32 cellular contexts compared by ENCODE assay signal in genomic region chr15:77553257-77553656, GRCh38.
"Had no signal": no experiment of that assay in that cellular context is flagged by ENCODE, and none has a peak within 500 bp of the region (broad histone marks: within the 10 kb centered on the region; RNA-seq: fewer than 3 reads in every experiment).

No MANE protein-coding gene starts in this region.

- H3K4me1 ChIP-seq: colonic mucosa, gastroesophageal sphincter, upper lobe of left lung had no signal

- ATAC-seq: activated CD8-positive, alpha-beta T cell treated with anti-CD3 and anti-CD28 coated beads for 36 hours; activated naive CD4-positive, alpha-beta T cell treated with anti-CD3 and anti-CD28 coated beads, Interleukin-2, amount 50 U/mL, for 72 hours; activated T-cell treated with anti-CD3 and anti-CD28 coated beads, Interleukin-2, amount 50 U/mL, for 4 hours; activated T-helper 17 cell treated with anti-CD3 and anti-CD28 coated beads, Interleukin-2, amount 50 U/mL, for 72 hours; effector memory CD8-positive, alpha-beta T cell; gastroesophageal sphincter; left colon; naive thymus-derived CD4-positive, alpha-beta T cell; sciatic nerve; stimulated activated naive CD8-positive, alpha-beta T cell treated with anti-CD3 and anti-CD28 coated beads, Interleukin-15, Interleukin-2, amounts not matched to agents 100 U/mL and 50 U/mL, for 24 hours; T-cell had no signal

- FAIRE-seq: endothelial cell of umbilical vein, kidney had no signal

- H3K4me3 Mint-ChIP-seq: activated B cell treated with CpG ODN at 0.5 μM for 24 hours; activated CD8-positive, alpha-beta T cell treated with anti-CD3 and anti-CD28 coated beads for 36 hours; activated T-cell treated with anti-CD3 and anti-CD28 coated beads, Interleukin-2, amount 50 U/mL, for 4 hours; activated T-helper 17 cell treated with anti-CD3 and anti-CD28 coated beads, Interleukin-2, amount 50 U/mL, for 72 hours; effector memory CD8-positive, alpha-beta T cell; immature natural killer cell; naive thymus-derived CD4-positive, alpha-beta T cell; T-cell; T-helper 2 cell treated with Interferon-gamma antibody and Interleukin-4, amounts not matched to agents 5 μg/mL and 100 μg/mL, for 36 hours had no signal

- H3K27ac ChIP-seq: colonic mucosa, gastroesophageal sphincter, neutrophil, ovary, skin epidermis, thoracic aorta, upper lobe of left lung had no signal

- DNase-seq: activated B cell treated with CpG ODN at 0.5 μM for 24 hours; activated CD4-positive, alpha-beta T cell treated with anti-CD3 and anti-CD28 coated beads, Interleukin-2, amount 50 U/mL, for 1 hour; activated CD8-positive, alpha-beta T cell treated with anti-CD3 and anti-CD28 coated beads for 36 hours; activated naive CD4-positive, alpha-beta T cell; activated T-cell treated with anti-CD3 and anti-CD28 coated beads, Interleukin-2, amount 50 U/mL, for 4 hours; cerebellar nuclear complex; colonic mucosa; effector memory CD8-positive, alpha-beta T cell; head of caudate nucleus; hippocampal formation; immature natural killer cell; left colon; mammary epithelial cell; midbrain; naive thymus-derived CD4-positive, alpha-beta T cell; ovary; stimulated activated CD4-positive, alpha-beta T cell treated with anti-CD3 and anti-CD28 coated beads, Interleukin-12 subunit alpha, Interleukin-12 subunit beta, amount 100 ng/mL, for 4 hours; stimulated activated CD4-positive, alpha-beta T cell treated with anti-CD3 and anti-CD28 coated beads, Interleukin-4, amount 100 ng/mL, for 1 hour; stimulated activated naive CD8-positive, alpha-beta T cell treated with anti-CD3 and anti-CD28 coated beads, Interleukin-15, Interleukin-2, amounts not matched to agents 100 U/mL and 50 U/mL, for 24 hours; T-cell; upper lobe of left lung had no signal

- H3K36me3 Mint-ChIP-seq: activated naive CD4-positive, alpha-beta T cell treated with anti-CD3 and anti-CD28 coated beads, Interleukin-2, amount 50 U/mL, for 72 hours; immature natural killer cell; naive thymus-derived CD4-positive, alpha-beta T cell; T-cell had no signal

- H3K9me3 Mint-ChIP-seq: activated B cell treated with CpG ODN at 0.5 μM for 24 hours; activated CD8-positive, alpha-beta T cell treated with anti-CD3 and anti-CD28 coated beads for 36 hours; activated naive CD4-positive, alpha-beta T cell treated with anti-CD3 and anti-CD28 coated beads, Interleukin-2, amount 50 U/mL, for 72 hours; activated T-cell treated with anti-CD3 and anti-CD28 coated beads, Interleukin-2, amount 50 U/mL, for 4 hours; activated T-helper 17 cell treated with anti-CD3 and anti-CD28 coated beads, Interleukin-2, amount 50 U/mL, for 72 hours; effector memory CD8-positive, alpha-beta T cell; immature natural killer cell; naive thymus-derived CD4-positive, alpha-beta T cell; T-cell; T-helper 2 cell treated with Interferon-gamma antibody and Interleukin-4, amounts not matched to agents 5 μg/mL and 100 μg/mL, for 36 hours had no signal

- H3K4me3 ChIP-seq: colonic mucosa, gastroesophageal sphincter, ovary, skin epidermis, thoracic aorta, upper lobe of left lung had no signal

- H3K27ac Mint-ChIP-seq: activated B cell treated with CpG ODN at 0.5 μM for 24 hours; activated CD8-positive, alpha-beta T cell treated with anti-CD3 and anti-CD28 coated beads for 36 hours; effector memory CD8-positive, alpha-beta T cell; immature natural killer cell; naive thymus-derived CD4-positive, alpha-beta T cell; progenitor cell of endocrine pancreas; T-cell; T-helper 2 cell treated with Interferon-gamma antibody and Interleukin-4, amounts not matched to agents 5 μg/mL and 100 μg/mL, for 36 hours had no signal

- H3K4me1 Mint-ChIP-seq: activated T-helper 17 cell treated with anti-CD3 and anti-CD28 coated beads, Interleukin-2, amount 50 U/mL, for 72 hours; immature natural killer cell; T-cell had no signal

- H3K36me3 ChIP-seq: colonic mucosa, gastroesophageal sphincter, neutrophil, ovary, thoracic aorta, upper lobe of left lung had no signal

- H3K27me3 ChIP-seq: colonic mucosa, gastroesophageal sphincter, ovary, upper lobe of left lung had no signal

- H3K27me3 Mint-ChIP-seq: activated B cell treated with CpG ODN at 0.5 μM for 24 hours; activated CD8-positive, alpha-beta T cell treated with anti-CD3 and anti-CD28 coated beads for 36 hours; activated T-helper 17 cell treated with anti-CD3 and anti-CD28 coated beads, Interleukin-2, amount 50 U/mL, for 72 hours; T-cell had no signal
